In the genomic region with DNA sequence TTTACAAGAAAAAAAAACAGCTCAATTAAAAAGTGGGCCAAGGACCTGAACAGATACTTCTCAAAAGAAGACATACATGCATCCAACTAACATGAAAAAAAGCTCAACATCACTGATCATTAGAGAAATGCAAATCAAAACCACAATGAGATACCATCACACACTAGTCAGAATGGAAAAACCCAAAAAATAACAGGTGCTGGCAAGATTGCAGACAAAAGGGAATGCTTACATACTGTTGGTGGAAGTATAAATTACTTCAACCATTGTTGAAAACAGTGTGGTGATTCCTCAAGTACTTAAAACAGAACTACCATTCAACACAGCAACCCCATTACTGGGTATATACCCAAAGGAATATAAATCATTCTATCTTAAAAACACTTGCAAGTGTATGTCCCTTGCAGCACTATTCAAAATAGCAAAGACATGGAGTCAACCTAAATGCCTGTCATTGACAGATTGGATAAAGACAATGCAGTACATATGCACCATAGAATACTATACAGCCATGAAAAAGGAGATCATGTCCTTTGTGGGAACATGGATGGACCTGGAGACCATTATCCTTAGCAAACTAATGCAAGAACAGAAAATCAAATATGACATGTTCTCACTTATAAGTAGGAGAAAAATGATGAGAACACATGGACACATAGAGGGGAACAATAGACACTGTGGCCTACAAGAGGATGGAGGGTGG, we compare ENCODE assay signal across 10 cellular contexts.
DNase-seq lines count a peak whose midpoint lies in the region; ATAC-seq and TF ChIP-seq lines count a peak whose summit lies in the region.
"Had no signal": no experiment of that assay in that cellular context is flagged by ENCODE, and none has a peak within 500 bp of the region (broad histone marks: within the 10 kb centered on the region; RNA-seq: fewer than 3 reads in every experiment).

No MANE protein-coding gene starts in this region.

- no peak overlapping the region for H3K27ac ChIP-seq in thyroid gland

- H3K27me3 ChIP-seq in thyroid gland: no peaks in the 10 kb centered on the region

- no peaks in the 10 kb centered on the region for H3K4me1 ChIP-seq in thyroid gland

- ATAC-seq in GM18868 (IDR thresholded peaks at IDR 0.05; ENCODE audit: unreplicated experiment) (peak; percentile 92), GM21825 (IDR thresholded peaks at IDR 0.05; ENCODE audit: unreplicated experiment) (peak; percentile 73), HG03439 (IDR thresholded peaks at IDR 0.05; ENCODE audit: unreplicated experiment) (peak; percentile 74)

- no peak for TF ChIP-seq POLR2A in thyroid gland (IDR thresholded peaks at IDR 0.05)

- no peak overlapping the region for H3K4me3 ChIP-seq in thyroid gland (replicated peaks in 1 of 3)

- no peak for TF ChIP-seq CTCF in thyroid gland (IDR thresholded peaks at IDR 0.05)

- peak; percentile 6 for DNase-seq in fibroblast of peridontal ligament (ENCODE audit: extremely low read depth)
- no peak for DNase-seq in thyroid gland
- no peak for DNase-seq in NCI-H1092 treated with DMSO at 0.1 percent for 48 hours (lab: John Stamatoyannopoulos, UW)
- no peak for DNase-seq in NCI-H1105 (lab: John Stamatoyannopoulos, UW)
- no peak for DNase-seq in NCI-H1930 (lab: John Stamatoyannopoulos, UW)
- DNase-seq: anterior cingulate cortex, COR-L47 had no signal

- H3K9me3 ChIP-seq in thyroid gland: no peaks in the 10 kb centered on the region

- no peaks in the 10 kb centered on the region for H3K36me3 ChIP-seq in thyroid gland

- intact Hi-C loops in thyroid gland (cut with DNase I): no loop called here
